ENCODE assay signal across 19 cellular contexts in genomic region chr10:72615985-72616384, GRCh38.
"Had no signal": no experiment of that assay in that cellular context is flagged by ENCODE, and none has a peak within 500 bp of the region (broad histone marks: within the 10 kb centered on the region; RNA-seq: fewer than 3 reads in every experiment).

No MANE protein-coding gene starts in this region.

- H3K4me3 Mint-ChIP-seq: natural killer cell; stimulated activated naive CD8-positive, alpha-beta T cell treated with anti-CD3 and anti-CD28 coated beads, Interleukin-15, Interleukin-2, amounts not matched to agents 100 ng/mL and 50 ng/mL, for 24 hours; type B pancreatic cell had no signal

- DNase-seq: activated CD4-positive, alpha-beta T cell treated with anti-CD3 and anti-CD28 coated beads for 1 hour; activated CD4-positive, alpha-beta T cell treated with anti-CD3 and anti-CD28 coated beads, Interleukin-2, amount 50 U/mL, for 48 hours; activated naive CD4-positive, alpha-beta T cell; amniotic stem cell; effector CD4-positive, alpha-beta T cell; foreskin fibroblast; kidney; natural killer cell; pancreas; right lobe of liver; small intestine; stimulated activated CD4-positive, alpha-beta T cell treated with anti-CD3 and anti-CD28 coated beads, Interleukin-15, amount 100 ng/mL, for 24 hours; stimulated activated CD4-positive, alpha-beta T cell treated with anti-CD3 and anti-CD28 coated beads, Interleukin-2, amount 100 ng/mL, for 48 hours; T-helper 2 cell; WERI-Rb-1 had no signal

- H3K9me3 ChIP-seq: pancreas, right lobe of liver had no signal

- H3K4me3 ChIP-seq: lung, pancreas, right lobe of liver had no signal

- H3K27me3 Mint-ChIP-seq: stimulated activated naive CD8-positive, alpha-beta T cell treated with anti-CD3 and anti-CD28 coated beads, Interleukin-15, Interleukin-2, amounts not matched to agents 100 ng/mL and 50 ng/mL, for 24 hours; type B pancreatic cell had no signal

- H3K9me3 Mint-ChIP-seq: natural killer cell, type B pancreatic cell had no signal

- H3K36me3 Mint-ChIP-seq: natural killer cell had no signal

- H3K36me3 ChIP-seq: pancreas, right lobe of liver, WERI-Rb-1 had no signal

- H3K27ac Mint-ChIP-seq: natural killer cell; stimulated activated naive CD8-positive, alpha-beta T cell treated with anti-CD3 and anti-CD28 coated beads, Interleukin-15, Interleukin-2, amounts not matched to agents 100 ng/mL and 50 ng/mL, for 24 hours; type B pancreatic cell had no signal

- ATAC-seq: esophagus mucosa, natural killer cell, pancreas had no signal

- H3K27me3 ChIP-seq: pancreas, right lobe of liver had no signal

- H3K27ac ChIP-seq: pancreas, right lobe of liver, WERI-Rb-1 had no signal
